Comparison of ENCODE assay signal across 8 cellular contexts in the genomic region with DNA sequence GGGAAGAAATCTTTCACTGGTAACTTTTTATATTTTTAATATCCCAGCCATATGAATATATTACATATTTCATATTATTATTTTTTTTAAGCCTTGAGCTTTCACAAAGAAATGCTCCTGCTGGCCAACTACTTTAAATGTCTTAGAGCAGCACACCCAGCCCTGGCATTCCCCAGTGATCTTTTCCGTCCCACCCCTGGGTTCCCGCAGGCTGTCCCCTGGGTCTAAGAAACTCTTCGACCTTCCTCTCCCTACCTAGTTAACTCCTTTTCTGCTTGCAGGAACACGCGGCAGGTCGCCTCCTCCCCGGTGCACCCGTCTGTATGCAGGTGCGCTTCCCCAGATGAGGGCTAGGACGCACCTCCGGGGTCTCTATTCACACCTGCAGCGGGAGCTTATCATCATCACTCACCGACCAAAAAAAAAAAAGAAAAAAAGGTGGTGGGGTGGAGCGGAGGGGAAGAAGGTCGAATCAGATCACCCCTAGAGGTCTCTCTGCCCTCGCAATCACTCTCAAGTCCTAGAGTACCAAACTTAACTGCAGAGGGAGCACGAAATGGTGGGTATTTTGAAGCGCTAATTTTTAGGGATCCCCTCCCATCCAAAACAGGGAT. TPM values are rescaled to one million over a fixed set of nuclear protein-coding genes. Genes with fewer than 3 reads are reported as not detected.
DNase-seq lines count a peak whose midpoint lies in the region; ATAC-seq, FAIRE-seq and TF ChIP-seq lines count a peak whose summit lies in the region.

No MANE protein-coding gene starts in this region.

- peak overlapping the region; percentile 65 for H3K27ac ChIP-seq in CD8-positive, alpha-beta T cell (ENCODE audit: low read depth, low read length)
- peak overlapping the region; percentile 88 for H3K27ac ChIP-seq in parathyroid adenoma

- FAIRE-seq in frontal cortex (lab: Jason Lieb, UNC) = no peak

- H3K9me3 Mint-ChIP-seq in CD8-positive, alpha-beta T cell = no peaks in the 10 kb centered on the region

- no peaks in the 10 kb centered on the region for H3K9me3 ChIP-seq in CD8-positive, alpha-beta T cell (ENCODE audit: low read length)
- H3K9me3 ChIP-seq in parathyroid adenoma (ENCODE audit: control insufficient read depth, low read length) = no peaks in the 10 kb centered on the region

- POLR2A ChIA-PET in CD8-positive, alpha-beta T cell (lab: Charles Lee) = interaction anchor here (0.9 to 4.2 kb wide), 9 partner anchors 10 to 76 kb away, joined by 3 to 28 read pairs (median 5); partner anchors contain the start of gene MGAT1

- peak; percentile 76 for ATAC-seq in CD8-positive, alpha-beta T cell
- ATAC-seq in GM18907 (IDR thresholded peaks at IDR 0.05; ENCODE audit: unreplicated experiment) (peak; percentile 61), HG03097 (IDR thresholded peaks at IDR 0.05; ENCODE audit: low FRiP score, unreplicated experiment) (peak; percentile 40)

- H3K4me1 ChIP-seq in CD8-positive, alpha-beta T cell (ENCODE audit: insufficient read depth, low read length) = no peaks in the 10 kb centered on the region
- H3K4me1 ChIP-seq in parathyroid adenoma = no peaks in the 10 kb centered on the region

- DNase-seq in CD8-positive, alpha-beta T cell = peak in 3 of 7 experiments; percentile 21 to 76 (median 52)
- DNase-seq in NCI-H69 (lab: John Stamatoyannopoulos, UW) (peak; percentile 73), frontal cortex (ENCODE audit: low spot score in 2 of 2) (peak; percentile 28 to 42), glomerular visceral epithelial cell (ENCODE audit: extremely low spot score) (no peak)
- DNase-seq in activated CD8-positive, alpha-beta memory T cell treated with anti-CD3 and anti-CD28 coated beads, Interleukin-2, amount 50 U/mL, for 48 hours = peak; percentile 68

- H3K27me3 Mint-ChIP-seq in CD8-positive, alpha-beta T cell (ENCODE audit: low read depth) = no peaks in the 10 kb centered on the region

- peaks cover 9% of the 10 kb centered on the region for H3K79me2 ChIP-seq in parathyroid adenoma

- peak overlapping the region; percentile 94 for H3K4me3 Mint-ChIP-seq in CD8-positive, alpha-beta T cell

- intact Hi-C loops in CD8-positive, alpha-beta T cell (cut with DNase I, micrococcal nuclease) = loop anchor here (1.0 to 10.0 kb wide), 11 partner anchors 29 to 402 kb away; partner anchors contain the start of genes CNOT6 (in 2 of the 2), TRIM41 (in 1 of the 2) and TRIM52 (in 1 of the 2)

- peak overlapping the region; percentile 79 for H3K4me3 ChIP-seq in CD8-positive, alpha-beta T cell (ENCODE audit: low read depth, low read length)
- H3K4me3 ChIP-seq in parathyroid adenoma (ENCODE audit: low read depth, low read length) = peak overlapping the region; percentile 76

- H3K27me3 ChIP-seq in CD8-positive, alpha-beta T cell (ENCODE audit: insufficient read depth, low read length) = no peaks in the 10 kb centered on the region
- no peaks in the 10 kb centered on the region for H3K27me3 ChIP-seq in parathyroid adenoma (ENCODE audit: control insufficient read depth, insufficient read depth, low read length)

- peak overlapping the region; percentile 97 for H3K4me2 ChIP-seq in parathyroid adenoma (ENCODE audit: low read length)

- H3K9ac ChIP-seq in parathyroid adenoma = peak overlapping the region; percentile 70

- peak; percentile 56 for TF ChIP-seq CTCF in CD8-positive, alpha-beta T cell (IDR thresholded peaks at IDR 0.05)
- TF ChIP-seq CTCF in parathyroid adenoma (IDR thresholded peaks at IDR 0.05) = no peak

- peaks cover 8% of the 10 kb centered on the region for H3K36me3 ChIP-seq in CD8-positive, alpha-beta T cell (ENCODE audit: insufficient read depth, low read length)
- H3K36me3 ChIP-seq in parathyroid adenoma (ENCODE audit: control insufficient read depth, insufficient read depth, low read length) = no peaks in the 10 kb centered on the region

- H3K4me1 Mint-ChIP-seq in CD8-positive, alpha-beta T cell (ENCODE audit: low read depth) = peaks cover 35% of the 10 kb centered on the region

- peak overlapping the region; percentile 97 for H2AFZ ChIP-seq in parathyroid adenoma

- CTCF ChIA-PET in CD8-positive, alpha-beta T cell (lab: Charles Lee) = interaction anchor here (0.6 to 1.2 kb wide), 3 partner anchors 23 to 194 kb away, joined by 3 to 4 read pairs (median 3); no protein-coding TSS in a partner anchor

- peak overlapping the region; percentile 96 for H3K27ac Mint-ChIP-seq in CD8-positive, alpha-beta T cell

- H3K36me3 Mint-ChIP-seq in CD8-positive, alpha-beta T cell = peaks cover 33% of the 10 kb centered on the region

RNA-seq across cellular contexts. Expression of gene ZFP62, which starts 0.7 kb away (rescaled TPM):
- 10 to 100 TPM; 13.7 to 13.9 TPM for total RNA-seq in CD8-positive, alpha-beta T cell
- total RNA-seq in frontal cortex = 57.5 TPM

RNA-seq across cellular contexts. Expression of gene BTNL8, which starts 38.6 kb away (rescaled TPM):
- not detected for total RNA-seq in CD8-positive, alpha-beta T cell
- total RNA-seq in frontal cortex = not detected

RNA-seq across cellular contexts. Expression of gene MGAT1, which starts 57.8 kb away (rescaled TPM):
- 10 to 100 TPM; 43.5 to 47.5 TPM for total RNA-seq in CD8-positive, alpha-beta T cell
- total RNA-seq in frontal cortex = 19.6 TPM
